ENCODE assay signal across 1 cellular context in the genomic region with DNA sequence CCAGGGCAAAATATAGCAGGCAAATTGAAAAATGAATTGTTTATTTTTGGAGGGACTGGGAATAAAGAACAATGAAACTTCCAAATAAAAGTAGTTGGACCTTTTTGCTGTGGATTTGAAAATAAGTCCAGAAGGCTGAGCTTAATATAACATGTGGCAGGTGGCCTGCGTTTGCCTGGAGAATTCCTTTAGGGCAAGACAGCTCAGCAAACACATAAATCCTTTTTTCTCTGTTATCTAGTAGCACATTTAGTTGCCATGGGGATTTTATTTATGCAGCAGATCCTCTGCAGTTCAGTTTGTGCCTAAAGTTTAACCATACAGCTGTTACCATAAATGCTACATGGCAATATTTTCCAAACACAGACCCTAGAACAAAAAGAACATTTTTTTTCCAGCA.
TF ChIP-seq lines count a peak whose summit lies in the region.

No MANE protein-coding gene starts in this region.

TF ChIP-seq in SK-N-SH treated with all-trans-retinoic acid at 6 μM for 48 hours, 23 proteins besides CTCF, POLR2A, EP300 and RAD21 (continued from another document):
- TF ChIP-seq, protein P1, sequence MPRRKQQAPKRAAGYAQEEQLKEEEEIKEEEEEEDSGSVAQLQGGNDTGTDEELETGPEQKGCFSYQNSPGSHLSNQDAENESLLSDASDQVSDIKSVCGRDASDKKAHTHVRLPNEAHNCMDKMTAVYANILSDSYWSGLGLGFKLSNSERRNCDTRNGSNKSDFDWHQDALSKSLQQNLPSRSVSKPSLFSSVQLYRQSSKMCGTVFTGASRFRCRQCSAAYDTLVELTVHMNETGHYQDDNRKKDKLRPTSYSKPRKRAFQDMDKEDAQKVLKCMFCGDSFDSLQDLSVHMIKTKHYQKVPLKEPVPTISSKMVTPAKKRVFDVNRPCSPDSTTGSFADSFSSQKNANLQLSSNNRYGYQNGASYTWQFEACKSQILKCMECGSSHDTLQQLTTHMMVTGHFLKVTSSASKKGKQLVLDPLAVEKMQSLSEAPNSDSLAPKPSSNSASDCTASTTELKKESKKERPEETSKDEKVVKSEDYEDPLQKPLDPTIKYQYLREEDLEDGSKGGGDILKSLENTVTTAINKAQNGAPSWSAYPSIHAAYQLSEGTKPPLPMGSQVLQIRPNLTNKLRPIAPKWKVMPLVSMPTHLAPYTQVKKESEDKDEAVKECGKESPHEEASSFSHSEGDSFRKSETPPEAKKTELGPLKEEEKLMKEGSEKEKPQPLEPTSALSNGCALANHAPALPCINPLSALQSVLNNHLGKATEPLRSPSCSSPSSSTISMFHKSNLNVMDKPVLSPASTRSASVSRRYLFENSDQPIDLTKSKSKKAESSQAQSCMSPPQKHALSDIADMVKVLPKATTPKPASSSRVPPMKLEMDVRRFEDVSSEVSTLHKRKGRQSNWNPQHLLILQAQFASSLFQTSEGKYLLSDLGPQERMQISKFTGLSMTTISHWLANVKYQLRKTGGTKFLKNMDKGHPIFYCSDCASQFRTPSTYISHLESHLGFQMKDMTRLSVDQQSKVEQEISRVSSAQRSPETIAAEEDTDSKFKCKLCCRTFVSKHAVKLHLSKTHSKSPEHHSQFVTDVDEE (CRISPR knock-in tag; IDR thresholded peaks at IDR 0.05) = no peak
- TF ChIP-seq PATZ1 (CRISPR knock-in tag; IDR thresholded peaks at IDR 0.05; ENCODE audit: borderline replicate concordance) (no peak), ZNF565 (CRISPR knock-in tag; conservative IDR thresholded peaks at IDR 0.05; ENCODE audit: low read depth) (no peak), ZFP30 (CRISPR knock-in tag; IDR thresholded peaks at IDR 0.05) (no peak), CSDC2 (CRISPR knock-in tag; IDR thresholded peaks at IDR 0.05) (no peak), BACH2 (CRISPR knock-in tag; IDR thresholded peaks at IDR 0.05; ENCODE audit: borderline replicate concordance) (no peak), SNAI2 (CRISPR knock-in tag; IDR thresholded peaks at IDR 0.05) (no peak), ZFP3 (CRISPR knock-in tag; IDR thresholded peaks at IDR 0.05) (no peak)
